Comparison of ENCODE assay signal across 21 cellular contexts in genomic region chr3:197393711-197394110, GRCh38.
A peak's percentile ranks its signal among the peaks of the same experiment; 100 is the strongest.
DNase-seq lines count a peak whose midpoint lies in the region; ATAC-seq and TF ChIP-seq lines count a peak whose summit lies in the region.
"Had no signal": no experiment of that assay in that cellular context is flagged by ENCODE, and none has a peak within 500 bp of the region (broad histone marks: within the 10 kb centered on the region; RNA-seq: fewer than 3 reads in every experiment).

No MANE protein-coding gene starts in this region.

- H2AFZ ChIP-seq in SK-N-SH (ENCODE audit: low read depth), result no peak overlapping the region

- H3K27ac ChIP-seq in SK-N-SH (ENCODE audit: low read depth in 2 of 2, low read length in 1 of 2) (peak overlapping the region in 1 of 2 experiments; percentile 79; a peak in 1 of 4 replicates), RWPE1 (peak overlapping the region; percentile 97), epithelial cell of prostate (peak overlapping the region; percentile 98), spleen (no peak overlapping the region)
- H3K27ac ChIP-seq: 22Rv1, BLaER1, body of pancreas, gastroesophageal sphincter, right lobe of liver had no signal

- peaks cover 11 to 16% of the 10 kb centered on the region in 2 experiments; a peak in 2 of 4 replicates for H3K4me1 ChIP-seq in SK-N-SH (ENCODE audit: control insufficient read depth in 1 of 2, insufficient read depth in 2 of 2, low read depth in 1 of 2, low read length in 1 of 2)
- no peaks in the 10 kb centered on the region for H3K4me1 ChIP-seq in spleen
- H3K4me1 ChIP-seq: body of pancreas, right lobe of liver had no signal

- H3K4me2 ChIP-seq in SK-N-SH, result no peak overlapping the region

- H3K36me3 ChIP-seq in SK-N-SH (replicated peaks in 1 of 2; ENCODE audit: control insufficient read depth in 1 of 2, insufficient read depth in 2 of 2, low read length in 1 of 2) (no peaks in the 10 kb centered on the region), spleen (no peaks in the 10 kb centered on the region)
- H3K36me3 ChIP-seq: BLaER1, gastroesophageal sphincter, right lobe of liver had no signal

- no peaks in the 10 kb centered on the region for H4K20me1 ChIP-seq in SK-N-SH (ENCODE audit: insufficient read depth)
- H4K20me1 ChIP-seq: BLaER1 had no signal

- H3K79me2 ChIP-seq in SK-N-SH (ENCODE audit: insufficient read depth), result no peaks in the 10 kb centered on the region

- TF ChIP-seq POLR2A in spleen (IDR thresholded peaks at IDR 0.05), result no peak

- H3K4me3 ChIP-seq in SK-N-SH (ENCODE audit: low read depth in 2 of 2, low read length in 1 of 2) (no peak overlapping the region), spleen (no peak overlapping the region)
- H3K4me3 ChIP-seq: BLaER1, body of pancreas, gastroesophageal sphincter, right lobe of liver had no signal

- CTCF ChIA-PET in SK-N-SH (lab: Yijun Ruan, JAX), result interaction anchor here (1.2 kb wide), 1 partner anchor 14 kb away, joined by 5 read pairs; no protein-coding TSS in a partner anchor
- CTCF ChIA-PET in RWPE1 (lab: Yijun Ruan, JAX), result no interaction called here

- H3K9ac ChIP-seq in SK-N-SH, result no peak overlapping the region
- H3K9ac ChIP-seq: BLaER1 had no signal

- no peak for TF ChIP-seq EP300 in SK-N-SH (IDR thresholded peaks at IDR 0.05; ENCODE audit: borderline replicate concordance in 1 of 2, low read depth in 1 of 2, low read length in 1 of 2)

- TF ChIP-seq RAD21 in SK-N-SH (IDR thresholded peaks at IDR 0.05; ENCODE audit: low read length), result no peak

- H3K9me3 ChIP-seq in SK-N-SH (no peaks in the 10 kb centered on the region), spleen (no peaks in the 10 kb centered on the region)
- H3K9me3 ChIP-seq: BLaER1, body of pancreas, gastroesophageal sphincter, right lobe of liver had no signal

- TF ChIP-seq CTCF in SK-N-SH (IDR thresholded peaks at IDR 0.05) (no peak), RWPE1 (conservative IDR thresholded peaks at IDR 0.05; ENCODE audit: low read depth) (no peak), spleen (IDR thresholded peaks at IDR 0.05 in 8 of 11, conservative IDR thresholded peaks at IDR 0.05 in 3 of 11) (no peak)

- POLR2A ChIA-PET in SK-N-SH (lab: Yijun Ruan, JAX), result no interaction called here
- POLR2A ChIA-PET in RWPE1 (lab: Yijun Ruan, JAX; ENCODE audit: low non-redundant PET), result no interaction called here

- DNase-seq in SK-N-SH (peak; percentile 1), RWPE1 (ENCODE audit: low spot score) (no peak), epithelial cell of prostate (ENCODE audit: low read depth, low spot score) (no peak), spleen (peak; percentile 29), NCI-H446 (lab: John Stamatoyannopoulos, UW) (no peak)
- DNase-seq in stimulated activated CD8-positive, alpha-beta memory T cell treated with anti-CD3 and anti-CD28 coated beads, Interleukin-4, amount 100 ng/mL, for 48 hours, result no peak
- DNase-seq: activated CD4-positive, alpha-beta T cell treated with anti-CD3 and anti-CD28 coated beads for 1 hour; activated T-cell treated with anti-CD3 and anti-CD28 coated beads, Interleukin-2, amount 50 U/mL, for 1 hour; body of pancreas; cortex of kidney; left cardiac atrium; NCI-H1436; NCI-H2171 treated with DMSO at 0.1 percent for 48 hours; NCI-H748 treated with DMSO at 0.1 percent for 48 hours; right lobe of liver; substantia nigra had no signal

- H3F3A ChIP-seq in SK-N-SH (replicated peaks; ENCODE audit: insufficient read depth), result peaks cover 14% of the 10 kb centered on the region

- no peaks in the 10 kb centered on the region for H3K9me2 ChIP-seq in SK-N-SH

- WGBS in SK-N-SH (ENCODE audit: low lambda C conversion rate), result 89% methylated on average over 4 of the region's 4 CpGs
- WGBS in spleen, 5 donors, result 84 to 95% (median 87%) methylated on average over 4 of the region's 4 CpGs

- intact Hi-C loops in spleen (cut with DNase I; ENCODE audit: low total_unique reads), result no loop called here

- H3K27me3 ChIP-seq in SK-N-SH (ENCODE audit: insufficient read depth) (0 out of 2 replicates have a peak, but pooled peaks cover 10% of the 10 kb centered on the region), spleen (replicated peaks in 1 of 7) (peaks cover 0 to 20% (median 0%) of the 10 kb centered on the region in 7 donors)
- H3K27me3 ChIP-seq: BLaER1, body of pancreas, right lobe of liver had no signal

- ATAC-seq in SK-N-SH treated with all-trans-retinoic acid at 6 μM for 48 hours (no peak), GM18502 (IDR thresholded peaks at IDR 0.05; ENCODE audit: poor library complexity, unreplicated experiment) (no peak)
- ATAC-seq: body of pancreas, gastroesophageal sphincter had no signal

TF ChIP-seq in SK-N-SH, 30 proteins besides CTCF, POLR2A, EP300 and RAD21 (continues in another document):
- no peak for TF ChIP-seq POLR2AphosphoS5 (IDR thresholded peaks at IDR 0.05; ENCODE audit: low read depth, low read length)
- no peak for TF ChIP-seq USF1 (IDR thresholded peaks at IDR 0.05; ENCODE audit: borderline replicate concordance, low read depth)
- TF ChIP-seq FOXM1 (IDR thresholded peaks at IDR 0.05; ENCODE audit: low read depth), result no peak
- TF ChIP-seq MXI1 (IDR thresholded peaks at IDR 0.05; ENCODE audit: low read depth, low read length), result no peak
- TF ChIP-seq USF2 (IDR thresholded peaks at IDR 0.05; ENCODE audit: borderline replicate concordance, low read depth, low read length), result no peak
- no peak for TF ChIP-seq RFX5 (IDR thresholded peaks at IDR 0.05; ENCODE audit: low read length)
- no peak for TF ChIP-seq TEAD4 (IDR thresholded peaks at IDR 0.05; ENCODE audit: borderline replicate concordance, insufficient read depth)
- TF ChIP-seq NFIC (IDR thresholded peaks at IDR 0.05; ENCODE audit: borderline replicate concordance), result no peak
- TF ChIP-seq TCF12 (IDR thresholded peaks at IDR 0.05), result no peak
- TF ChIP-seq MEF2A (IDR thresholded peaks at IDR 0.05; ENCODE audit: borderline replicate concordance, low read depth), result no peak
- no peak for TF ChIP-seq GATA2 (CRISPR knock-in tag; IDR thresholded peaks at IDR 0.05)
- no peak for TF ChIP-seq RCOR1 (IDR thresholded peaks at IDR 0.05; ENCODE audit: low read length)
- TF ChIP-seq SMC3 (IDR thresholded peaks at IDR 0.05; ENCODE audit: low read depth, low read length), result no peak
- no peak for TF ChIP-seq JUND (IDR thresholded peaks at IDR 0.05)

TF ChIP-seq in SK-N-SH treated with all-trans-retinoic acid at 6 μM for 48 hours, 23 proteins besides CTCF, POLR2A, EP300 and RAD21:
- TF ChIP-seq CSDC2 (CRISPR knock-in tag; IDR thresholded peaks at IDR 0.05) (no peak), ZFP3 (CRISPR knock-in tag; IDR thresholded peaks at IDR 0.05) (no peak), ISL1 (CRISPR knock-in tag; IDR thresholded peaks at IDR 0.05) (no peak)

Comparison
In these comparisons a context has a peak if more than half of its experiments do, and no peak if none do; other contexts are left out.
1. DNase-seq: peak in SK-N-SH (single experiment) and spleen (single experiment); none in RWPE1 (single experiment), epithelial cell of prostate (single experiment), stimulated activated CD8-positive, alpha-beta memory T cell treated with anti-CD3 and anti-CD28 coated beads, Interleukin-4, amount 100 ng/mL, for 48 hours (single experiment) and NCI-H446 (0 of 2).
2. H3K27ac ChIP-seq: peak in RWPE1 (single experiment) and epithelial cell of prostate (single experiment); none in spleen (0 of 8).